ENCODE assay signal across 10 cellular contexts in the genomic region with DNA sequence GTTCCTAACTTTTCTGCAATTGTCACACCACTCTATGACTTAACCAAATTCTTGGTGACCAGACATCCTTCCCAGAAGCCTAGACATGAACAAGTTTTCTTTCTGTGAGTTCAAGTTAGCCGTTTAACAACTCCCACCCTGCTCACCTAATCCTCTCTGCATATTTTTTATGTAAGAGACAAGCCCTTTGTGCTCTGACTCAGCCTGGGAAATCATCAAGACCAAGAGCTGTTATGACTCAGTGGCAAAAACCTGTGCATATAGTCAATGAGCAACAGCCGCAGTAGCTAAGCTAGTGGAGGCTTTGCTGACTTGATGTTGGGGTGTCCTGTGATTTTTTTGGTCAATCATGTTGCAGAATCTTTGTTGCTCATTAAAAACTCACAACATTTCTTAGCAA.
DNase-seq lines count a peak whose midpoint lies in the region; ATAC-seq, FAIRE-seq and TF ChIP-seq lines count a peak whose summit lies in the region.
"Had no signal": no experiment of that assay in that cellular context is flagged by ENCODE, and none has a peak within 500 bp of the region (broad histone marks: within the 10 kb centered on the region; RNA-seq: fewer than 3 reads in every experiment).

No MANE protein-coding gene starts in this region.

- ATAC-seq in GM21381 (IDR thresholded peaks at IDR 0.05; ENCODE audit: unreplicated experiment) (peak; percentile 85), HG03439 (IDR thresholded peaks at IDR 0.05; ENCODE audit: unreplicated experiment) (peak; percentile 97)

- no peaks in the 10 kb centered on the region for H3K4me1 Mint-ChIP-seq in immature natural killer cell

- H3K36me3 Mint-ChIP-seq in immature natural killer cell: peaks cover 0 to 9% (median 2%) of the 10 kb centered on the region in 3 donors
- H3K36me3 Mint-ChIP-seq: activated naive CD8-positive, alpha-beta T cell had no signal

- peaks cover 0 to 4% (median 0%) of the 10 kb centered on the region in 6 donors for H3K9me3 Mint-ChIP-seq in immature natural killer cell

- peaks cover 5 to 7% (median 7%) of the 10 kb centered on the region in 3 donors for H3K27me3 Mint-ChIP-seq in immature natural killer cell (ENCODE audit: low read depth in 3 of 3)

- DNase-seq in EH (ENCODE audit: low read depth) (peak; percentile 80), fibroblast of mammary gland (ENCODE audit: low read depth) (peak; percentile 89), immature natural killer cell (no peak), frontal cortex (ENCODE audit: low spot score in 2 of 2) (no peak), SHP77 (lab: John Stamatoyannopoulos, UW) (no peak)
- DNase-seq in stimulated activated CD8-positive, alpha-beta memory T cell treated with anti-CD3 and anti-CD28 coated beads, Interleukin-4, amount 100 ng/mL, for 48 hours: no peak

- H3K4me3 Mint-ChIP-seq in immature natural killer cell: no peak overlapping the region
- H3K4me3 Mint-ChIP-seq: activated naive CD8-positive, alpha-beta T cell had no signal

- H3K27ac Mint-ChIP-seq in immature natural killer cell: no peak overlapping the region
- H3K27ac Mint-ChIP-seq: activated naive CD8-positive, alpha-beta T cell had no signal

- H3K4me3 ChIP-seq in fibroblast of mammary gland (ENCODE audit: control insufficient read depth, low read depth, low read length): no peak overlapping the region

- FAIRE-seq in frontal cortex (lab: Jason Lieb, UNC): no peak
- FAIRE-seq: G401.6 had no signal

- TF ChIP-seq CTCF in fibroblast of mammary gland (conservative IDR thresholded peaks at IDR 0.05; ENCODE audit: control insufficient read depth, insufficient read depth, low read depth, low read length): no peak

Comparison
In these comparisons a context has a peak if more than half of its experiments do, and no peak if none do; other contexts are left out.
1. DNase-seq: peak in EH (single experiment) and fibroblast of mammary gland (single experiment); none in immature natural killer cell (0 of 3), frontal cortex (0 of 2), SHP77 (0 of 2) and stimulated activated CD8-positive, alpha-beta memory T cell treated with anti-CD3 and anti-CD28 coated beads, Interleukin-4, amount 100 ng/mL, for 48 hours (single experiment).